Comparison of ENCODE assay signal across 8 cellular contexts in genomic region chr12:57069522-57069921, GRCh38. TPM values are rescaled to one million over a fixed set of nuclear protein-coding genes. Genes with fewer than 3 reads are reported as not detected.
DNase-seq lines count a peak whose midpoint lies in the region; ATAC-seq and TF ChIP-seq lines count a peak whose summit lies in the region.

No MANE protein-coding gene starts in this region.

- no peaks in the 10 kb centered on the region for H3K27me3 ChIP-seq in stomach smooth muscle (ENCODE audit: control insufficient read depth in 1 of 2, insufficient read depth in 2 of 2, low read length in 2 of 2)

- peak; percentile 76 for DNase-seq in AG09309 (ENCODE audit: low read depth)
- peak; percentile 30 for DNase-seq in NCI-H2196 treated with DMSO at 0.1 percent for 48 hours (lab: John Stamatoyannopoulos, UW; ENCODE audit: unreplicated experiment)
- peak; percentile 55 for DNase-seq in effector CD4-positive, alpha-beta T cell
- DNase-seq in lung microvascular endothelial cell (ENCODE audit: low read depth in 2 of 2): peak; percentile 87 to 89

- no peaks in the 10 kb centered on the region for H3K9me3 ChIP-seq in stomach smooth muscle (ENCODE audit: control insufficient read depth in 2 of 2, low read length in 2 of 2)

- peak; percentile 82 for TF ChIP-seq CTCF in AG09309 (IDR thresholded peaks at IDR 0.05; ENCODE audit: control insufficient read depth, insufficient read depth, low read depth, low read length, missing control alignments)

- peaks cover 4% of the 10 kb centered on the region for H3K4me1 ChIP-seq in stomach smooth muscle (ENCODE audit: control insufficient read depth, insufficient read depth, low read length)

- no peak overlapping the region for H3K4me3 ChIP-seq in AG09309 (ENCODE audit: control insufficient read depth, low read depth, low read length)
- H3K4me3 ChIP-seq in stomach smooth muscle (ENCODE audit: low read length in 2 of 2): peak overlapping the region in 1 of 2 donors; percentile 5

- ATAC-seq in GM18511 (IDR thresholded peaks at IDR 0.05; ENCODE audit: unreplicated experiment) (peak; percentile 75), HG03097 (IDR thresholded peaks at IDR 0.05; ENCODE audit: low FRiP score, unreplicated experiment) (peak; percentile 78)
- peak; percentile 89 to 90 for ATAC-seq in activated CD4-positive, CD25-positive, alpha-beta regulatory T cell treated with anti-CD3 and anti-CD28 coated beads, Interleukin-2, amount 50 U/mL, for 24 hours

- H3K36me3 ChIP-seq in stomach smooth muscle (ENCODE audit: control insufficient read depth in 2 of 2, insufficient read depth in 2 of 2, low read length in 2 of 2): peaks cover 7 to 9% of the 10 kb centered on the region in 2 donors

- H3K9ac ChIP-seq in stomach smooth muscle (ENCODE audit: low read length in 2 of 2): peak overlapping the region; percentile 37 to 71

- H3K27ac ChIP-seq in stomach smooth muscle (ENCODE audit: low read length): peak overlapping the region; percentile 76

RNA-seq across cellular contexts. Expression of gene NEMP1, which starts 9.1 kb away (rescaled TPM):
- total RNA-seq in lung microvascular endothelial cell: 2.8 and 3.6 TPM in 2 replicates

RNA-seq across cellular contexts. Expression of gene NAB2, which starts 19.4 kb away (rescaled TPM):
- total RNA-seq in lung microvascular endothelial cell: 4.4 and 9.3 TPM in 2 replicates

RNA-seq across cellular contexts. Expression of gene MYO1A, which starts 19.6 kb away (rescaled TPM):
- not detected in 2 replicates for total RNA-seq in lung microvascular endothelial cell

RNA-seq across cellular contexts. Expression of gene STAT6, which starts 41.6 kb away (rescaled TPM):
- 6.7 and 10.5 TPM in 2 replicates for total RNA-seq in lung microvascular endothelial cell

RNA-seq across cellular contexts. Expression of gene TAC3, which starts 53.2 kb away (rescaled TPM):
- not detected in 2 replicates for total RNA-seq in lung microvascular endothelial cell

Comparison
In these comparisons a context has a peak if more than half of its experiments do, and no peak if none do; other contexts are left out.
1. DNase-seq: peak in every context shown above with its lines; median percentile 88 in lung microvascular endothelial cell; 76 in AG09309; 55 in effector CD4-positive, alpha-beta T cell; 30 in NCI-H2196 treated with DMSO at 0.1 percent for 48 hours.